In the genomic region with DNA sequence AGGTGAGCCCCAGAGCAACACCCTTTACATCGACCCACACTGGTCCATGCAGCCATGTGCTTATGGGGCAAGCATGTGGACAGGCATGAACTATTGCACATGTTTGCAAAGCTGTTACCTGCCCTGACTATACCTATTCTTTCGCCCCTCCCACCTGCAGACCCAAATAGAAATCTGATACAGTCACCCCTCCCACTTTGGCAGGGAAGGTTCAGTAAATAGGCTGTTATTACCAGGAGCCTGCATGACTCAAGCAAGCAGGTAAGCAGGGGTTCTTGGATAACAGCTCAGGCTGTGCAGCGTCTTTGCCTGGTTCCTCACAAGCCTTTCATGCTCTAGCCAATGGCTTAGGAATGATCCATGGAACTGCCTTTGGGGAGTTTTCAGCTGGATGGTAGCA, we compare ENCODE assay signal across 12 cellular contexts.
"Had no signal": no experiment of that assay in that cellular context is flagged by ENCODE, and none has a peak within 500 bp of the region (broad histone marks: within the 10 kb centered on the region; RNA-seq: fewer than 3 reads in every experiment).

No MANE protein-coding gene starts in this region.

- H3K79me2 ChIP-seq: hepatocyte had no signal

- H2AFZ ChIP-seq: hepatocyte had no signal

- H3K4me2 ChIP-seq: hepatocyte had no signal

- H3K4me3 ChIP-seq: hepatocyte, right atrium auricular region, spleen, thoracic aorta, upper lobe of right lung had no signal

- H3K27ac ChIP-seq: hepatocyte, right atrium auricular region, spleen, thoracic aorta, upper lobe of right lung had no signal

- H3K4me1 ChIP-seq: right atrium auricular region, spleen, upper lobe of right lung had no signal

- DNase-seq: activated CD4-positive, alpha-beta T cell treated with anti-CD3 and anti-CD28 coated beads, Interleukin-2, amount 10 ng/mL, durations not matched to agents 7 days and 5 days; activated naive CD8-positive, alpha-beta T cell treated with anti-CD3 and anti-CD28 coated beads, Interleukin-2, amount 10 ng/mL, durations not matched to agents 7 days and 5 days; erythroblast; left ventricle myocardium superior; nephron progenitor cell; occipital lobe; spleen; stimulated activated CD4-positive, alpha-beta T cell treated with anti-CD3 and anti-CD28 coated beads, Interleukin-2, amount 100 ng/mL, for 24 hours; upper lobe of right lung had no signal

- H3K9me3 ChIP-seq: right atrium auricular region, spleen, thoracic aorta, upper lobe of right lung had no signal

- H3K27me3 ChIP-seq: hepatocyte, right atrium auricular region, spleen, upper lobe of right lung had no signal

- ATAC-seq: left ventricle myocardium superior, upper lobe of right lung had no signal

- H3K36me3 ChIP-seq: right atrium auricular region, spleen, thoracic aorta, upper lobe of right lung had no signal
